Comparison of ENCODE assay signal across 10 cellular contexts in genomic region chr14:73777420-73777819, GRCh38.
A peak's percentile ranks its signal among the peaks of the same experiment; 100 is the strongest.
DNase-seq lines count a peak whose midpoint lies in the region; ATAC-seq and TF ChIP-seq lines count a peak whose summit lies in the region.
"Had no signal": no experiment of that assay in that cellular context is flagged by ENCODE, and none has a peak within 500 bp of the region (broad histone marks: within the 10 kb centered on the region; RNA-seq: fewer than 3 reads in every experiment).

No MANE protein-coding gene starts in this region.

- peaks cover 4% of the 10 kb centered on the region for H3K36me3 Mint-ChIP-seq in CD4-positive, alpha-beta T cell (ENCODE audit: low read depth)

- POLR2A ChIA-PET in CD4-positive, alpha-beta T cell (lab: Charles Lee), result interaction anchor here (0.7 to 8.8 kb wide), 6 partner anchors 9 to 126 kb away, joined by 3 to 153 read pairs (median 6); a partner anchor contains a TSS

- H3K27me3 ChIP-seq in CD4-positive, alpha-beta T cell (ENCODE audit: control insufficient read depth, insufficient read depth, low read length), result no peaks in the 10 kb centered on the region
- H3K27me3 ChIP-seq in DOHH2 (ENCODE audit: control insufficient read depth, low read length) (no peaks in the 10 kb centered on the region), SU-DHL-6 (ENCODE audit: low read length) (no peaks in the 10 kb centered on the region), left lung (no peaks in the 10 kb centered on the region), colonic mucosa (no peaks in the 10 kb centered on the region), osteoblast (ENCODE audit: insufficient read depth, low read length) (no peaks in the 10 kb centered on the region)

- H4K20me1 ChIP-seq in DOHH2 (ENCODE audit: control insufficient read depth, insufficient read depth, low read depth, low read length), result no peaks in the 10 kb centered on the region
- no peaks in the 10 kb centered on the region for H4K20me1 ChIP-seq in SU-DHL-6 (ENCODE audit: low read depth, low read length)
- H4K20me1 ChIP-seq in osteoblast (ENCODE audit: insufficient read depth, low read length), result peaks cover 58% of the 10 kb centered on the region

- H3K4me3 Mint-ChIP-seq in CD4-positive, alpha-beta T cell, result peak overlapping the region; percentile 39

- no peak overlapping the region for H3K9ac ChIP-seq in SU-DHL-6 (ENCODE audit: low read length)
- no peak overlapping the region for H3K9ac ChIP-seq in colonic mucosa (ENCODE audit: low read depth in 2 of 2, low read length in 2 of 2)

- peak overlapping the region; percentile 73 for H3K27ac Mint-ChIP-seq in CD4-positive, alpha-beta T cell

- H3K4me1 ChIP-seq in DOHH2 (ENCODE audit: control insufficient read depth, low read length), result peaks cover 89% of the 10 kb centered on the region
- peaks cover 12 to 63% of the 10 kb centered on the region in 2 donors for H3K4me1 ChIP-seq in left lung
- H3K4me1 ChIP-seq in colonic mucosa, result peaks cover under 1% of the 10 kb centered on the region
- H3K4me1 ChIP-seq in osteoblast (ENCODE audit: insufficient read depth, low read length), result peaks cover 6% of the 10 kb centered on the region

- CTCF ChIA-PET in CD4-positive, alpha-beta T cell (lab: Charles Lee), result interaction anchor here (1.2 to 2.7 kb wide), 7 partner anchors 9 to 49 kb away, joined by 3 to 27 read pairs (median 6); a partner anchor contains a TSS

- peaks cover 70% of the 10 kb centered on the region for H3K4me1 Mint-ChIP-seq in CD4-positive, alpha-beta T cell (ENCODE audit: low read depth)

- no peak overlapping the region for H2AFZ ChIP-seq in SU-DHL-6 (ENCODE audit: low read depth, low read length, severe bottlenecking)
- H2AFZ ChIP-seq in osteoblast (ENCODE audit: low read length), result no peak overlapping the region

- H3F3A ChIP-seq in DOHH2 (ENCODE audit: control insufficient read depth, insufficient read depth), result peaks cover 18% of the 10 kb centered on the region
- H3F3A ChIP-seq in SU-DHL-6 (ENCODE audit: insufficient read depth), result peaks cover 2% of the 10 kb centered on the region

- TF ChIP-seq CTCF in CD4-positive, alpha-beta T cell (IDR thresholded peaks at IDR 0.05), result no peak
- no peak for TF ChIP-seq CTCF in DOHH2 (IDR thresholded peaks at IDR 0.05; ENCODE audit: low read depth, low read length, poor library complexity, severe bottlenecking)
- peak; percentile 20 for TF ChIP-seq CTCF in SU-DHL-6 (IDR thresholded peaks at IDR 0.05; ENCODE audit: insufficient read depth, low read length, poor library complexity, severe bottlenecking)
- TF ChIP-seq CTCF in left lung (IDR thresholded peaks at IDR 0.05), result no peak
- TF ChIP-seq CTCF in colonic mucosa (IDR thresholded peaks at IDR 0.05), result no peak
- no peak for TF ChIP-seq CTCF in osteoblast (IDR thresholded peaks at IDR 0.05; ENCODE audit: extremely low read depth, low read depth, low read length)

- H3K79me2 ChIP-seq in DOHH2 (ENCODE audit: control insufficient read depth, low read length), result peaks cover 95% of the 10 kb centered on the region
- peaks cover 42% of the 10 kb centered on the region for H3K79me2 ChIP-seq in SU-DHL-6 (ENCODE audit: insufficient read depth, low read length)
- H3K79me2 ChIP-seq in osteoblast (ENCODE audit: insufficient read depth, low read length), result peaks cover 84% of the 10 kb centered on the region

- H3K9me3 Mint-ChIP-seq in CD4-positive, alpha-beta T cell, result no peaks in the 10 kb centered on the region

- H3K27me3 Mint-ChIP-seq in CD4-positive, alpha-beta T cell, result no peaks in the 10 kb centered on the region

- no peaks in the 10 kb centered on the region for H3K9me3 ChIP-seq in CD4-positive, alpha-beta T cell (ENCODE audit: control insufficient read depth, low read length)
- H3K9me3 ChIP-seq in DOHH2 (ENCODE audit: control insufficient read depth, insufficient read depth, low read length) (no peaks in the 10 kb centered on the region), SU-DHL-6 (ENCODE audit: insufficient read depth, low read length) (no peaks in the 10 kb centered on the region), left lung (no peaks in the 10 kb centered on the region), colonic mucosa (no peaks in the 10 kb centered on the region), osteoblast (ENCODE audit: low read depth, low read length) (no peaks in the 10 kb centered on the region)

- peak overlapping the region; percentile 89 for H3K4me2 ChIP-seq in DOHH2 (ENCODE audit: low read length)
- no peak overlapping the region for H3K4me2 ChIP-seq in SU-DHL-6 (ENCODE audit: low read depth, low read length, poor library complexity, severe bottlenecking)
- H3K4me2 ChIP-seq in osteoblast (ENCODE audit: insufficient read depth, low read length), result no peak overlapping the region

- intact Hi-C loops in CD4-positive, alpha-beta T cell (cut with DNase I, micrococcal nuclease), result loop anchor here (1.0 to 2.0 kb wide), 3 partner anchors 9 to 49 kb away; no protein-coding TSS in a partner anchor
- intact Hi-C loops in left lung (cut with DNase I) (no loop called here), colonic mucosa (cut with DNase I) (no loop called here)

- H3K9me2 ChIP-seq in DOHH2 (replicated peaks; ENCODE audit: control insufficient read depth, low read length) (no peaks in the 10 kb centered on the region), SU-DHL-6 (replicated peaks; ENCODE audit: insufficient read depth, low read length) (no peaks in the 10 kb centered on the region)

- DNase-seq in CD4-positive, alpha-beta T cell, result peak in 2 of 10 experiments; percentile 28 to 39
- DNase-seq in left lung (no peak), superior temporal gyrus (ENCODE audit: extremely low spot score) (no peak), colonic mucosa (no peak), osteoblast (ENCODE audit: insufficient read length, low spot score, missing footprints) (no peak)
- DNase-seq: hippocampal formation, occipital lobe had no signal

- H3K27ac ChIP-seq in CD4-positive, alpha-beta T cell (ENCODE audit: low read depth, low read length), result peak overlapping the region; percentile 10
- peak overlapping the region; percentile 86; the same call in 1 of the 2 replicates for H3K27ac ChIP-seq in DOHH2 (ENCODE audit: low read depth, low read length)
- H3K27ac ChIP-seq in SU-DHL-6 (ENCODE audit: low read depth, low read length), result no peak overlapping the region
- peak overlapping the region in 1 of 2 donors; percentile 10 for H3K27ac ChIP-seq in left lung
- no peak overlapping the region for H3K27ac ChIP-seq in colonic mucosa
- H3K27ac ChIP-seq in osteoblast (ENCODE audit: low read depth, low read length), result no peak overlapping the region

- H3K4me3 ChIP-seq in DOHH2 (ENCODE audit: low read length) (0 out of 2 replicates have a peak overlapping the region, but pooled peaks have one; percentile 3), SU-DHL-6 (ENCODE audit: insufficient read depth, low read length, poor library complexity, severe bottlenecking) (no peak overlapping the region), left lung (no peak overlapping the region), colonic mucosa (no peak overlapping the region), osteoblast (ENCODE audit: insufficient read depth, low read length) (no peak overlapping the region)

- H3K36me3 ChIP-seq in DOHH2 (ENCODE audit: control insufficient read depth, low read length) (peaks cover 22% of the 10 kb centered on the region), SU-DHL-6 (ENCODE audit: low read length) (no peaks in the 10 kb centered on the region), left lung (no peaks in the 10 kb centered on the region), colonic mucosa (no peaks in the 10 kb centered on the region), osteoblast (ENCODE audit: insufficient read depth, low read length) (peaks cover 1% of the 10 kb centered on the region)

- ATAC-seq in CD4-positive, alpha-beta T cell (ENCODE audit: poor library complexity), result peak; percentile 72
- ATAC-seq in left lung (peak; percentile 80), GM21723 (IDR thresholded peaks at IDR 0.05; ENCODE audit: unreplicated experiment) (no peak)

Comparison
In these comparisons a context has a peak if more than half of its experiments do, and no peak if none do; other contexts are left out.
1. H3K27ac ChIP-seq: peak in CD4-positive, alpha-beta T cell (single experiment) and DOHH2 (single experiment); none in SU-DHL-6 (single experiment), colonic mucosa (single experiment) and osteoblast (single experiment).
2. intact Hi-C loops: an anchor here in CD4-positive, alpha-beta T cell (1.0 to 2.0 kb wide); none called in left lung and colonic mucosa.